ENCODE assay signal across 10 cellular contexts in genomic region chr11:2826679-2827056, GRCh38. TPM values are rescaled to one million over a fixed set of nuclear protein-coding genes. Genes with fewer than 3 reads are reported as not detected.
A peak's percentile ranks its signal among the peaks of the same experiment; 100 is the strongest.
DNase-seq lines count a peak whose midpoint lies in the region; ATAC-seq and TF ChIP-seq lines count a peak whose summit lies in the region.
"Had no signal": no experiment of that assay in that cellular context is flagged by ENCODE, and none has a peak within 500 bp of the region (broad histone marks: within the 10 kb centered on the region; RNA-seq: fewer than 3 reads in every experiment).

No MANE protein-coding gene starts in this region.

- H3K4me3 ChIP-seq in esophagus (ENCODE audit: low read depth in 1 of 2, low read length in 2 of 2) (no peak overlapping the region), uterus (no peak overlapping the region)

- POLR2A ChIA-PET in activated CD8-positive, alpha-beta T cell treated with anti-CD3 and anti-CD28 coated beads, Interleukin-2, amount 10 ng/mL, durations not matched to agents 7 days and 5 days (lab: Charles Lee): no interaction called here
- POLR2A ChIA-PET in activated CD8-positive, alpha-beta T cell treated with anti-CD3 and anti-CD28 coated beads for 36 hours (lab: Charles Lee): no interaction called here
- POLR2A ChIA-PET in HEK293T (lab: Yijun Ruan, JAX): no interaction called here

- peaks cover 25% of the 10 kb centered on the region for H3K9me3 Mint-ChIP-seq in activated CD8-positive, alpha-beta T cell treated with anti-CD3 and anti-CD28 coated beads, Interleukin-2, amount 10 ng/mL, durations not matched to agents 7 days and 5 days (ENCODE audit: insufficient read depth)
- H3K9me3 Mint-ChIP-seq in activated CD8-positive, alpha-beta T cell treated with anti-CD3 and anti-CD28 coated beads for 36 hours: peaks cover 39% of the 10 kb centered on the region
- H3K9me3 Mint-ChIP-seq in nephron progenitor cell: peaks cover 56% of the 10 kb centered on the region

- peaks cover 0 to 11% of the 10 kb centered on the region in 2 donors for H3K9me3 ChIP-seq in esophagus (ENCODE audit: control insufficient read depth in 2 of 2, insufficient read depth in 1 of 2, low read depth in 1 of 2, low read length in 1 of 2)
- peaks cover 0 to 10% of the 10 kb centered on the region in 2 donors for H3K9me3 ChIP-seq in uterus

- H3K36me3 ChIP-seq in esophagus (ENCODE audit: control insufficient read depth in 2 of 2, insufficient read depth in 2 of 2, low read length in 1 of 2): no peaks in the 10 kb centered on the region
- no peaks in the 10 kb centered on the region for H3K36me3 ChIP-seq in uterus

- peaks cover 10% of the 10 kb centered on the region for H3K36me3 Mint-ChIP-seq in activated CD8-positive, alpha-beta T cell treated with anti-CD3 and anti-CD28 coated beads, Interleukin-2, amount 10 ng/mL, durations not matched to agents 7 days and 5 days (ENCODE audit: low read depth)
- H3K36me3 Mint-ChIP-seq in activated CD8-positive, alpha-beta T cell treated with anti-CD3 and anti-CD28 coated beads for 36 hours (ENCODE audit: low read depth): peaks cover 29% of the 10 kb centered on the region
- H3K36me3 Mint-ChIP-seq in nephron progenitor cell (ENCODE audit: low read depth): peaks cover 35% of the 10 kb centered on the region

- no peak for DNase-seq in activated CD8-positive, alpha-beta T cell treated with anti-CD3 and anti-CD28 coated beads, Interleukin-2, amount 10 ng/mL, durations not matched to agents 7 days and 5 days
- no peak for DNase-seq in activated CD8-positive, alpha-beta T cell treated with anti-CD3 and anti-CD28 coated beads for 36 hours
- DNase-seq in nephron progenitor cell (no peak), uterus (no peak), HEK293T (ENCODE audit: extremely low spot score) (no peak)
- no peak for DNase-seq in activated CD4-positive, alpha-beta T cell treated with anti-CD3 and anti-CD28 coated beads for 4 hours
- DNase-seq: NCI-H146, occipital lobe had no signal

- no peak overlapping the region for H3K27ac Mint-ChIP-seq in activated CD8-positive, alpha-beta T cell treated with anti-CD3 and anti-CD28 coated beads, Interleukin-2, amount 10 ng/mL, durations not matched to agents 7 days and 5 days
- H3K27ac Mint-ChIP-seq in activated CD8-positive, alpha-beta T cell treated with anti-CD3 and anti-CD28 coated beads for 36 hours: no peak overlapping the region
- H3K27ac Mint-ChIP-seq in nephron progenitor cell: peak overlapping the region; percentile 85

- H3K4me1 ChIP-seq in esophagus (ENCODE audit: control insufficient read depth in 2 of 2, insufficient read depth in 2 of 2, low read length in 1 of 2) (peaks cover 7 to 11% of the 10 kb centered on the region in 2 donors), uterus (peaks cover 0 to 22% of the 10 kb centered on the region in 2 donors)

- CTCF ChIA-PET in activated CD8-positive, alpha-beta T cell treated with anti-CD3 and anti-CD28 coated beads, Interleukin-2, amount 10 ng/mL, durations not matched to agents 7 days and 5 days (lab: Charles Lee): no interaction called here
- CTCF ChIA-PET in activated CD8-positive, alpha-beta T cell treated with anti-CD3 and anti-CD28 coated beads for 36 hours (lab: Charles Lee): no interaction called here
- CTCF ChIA-PET in HEK293T (lab: Yijun Ruan, JAX): no interaction called here

- 44 to 54% methylated on average over 4 of the region's 4 CpGs for WGBS in esophagus, 2 donors

- TF ChIP-seq CTCF in activated CD8-positive, alpha-beta T cell treated with anti-CD3 and anti-CD28 coated beads for 36 hours (IDR thresholded peaks at IDR 0.05): no peak
- TF ChIP-seq CTCF in nephron progenitor cell (IDR thresholded peaks at IDR 0.05) (no peak), uterus (IDR thresholded peaks at IDR 0.05) (no peak)

- peaks cover 8% of the 10 kb centered on the region for H3K4me1 Mint-ChIP-seq in activated CD8-positive, alpha-beta T cell treated with anti-CD3 and anti-CD28 coated beads, Interleukin-2, amount 10 ng/mL, durations not matched to agents 7 days and 5 days (ENCODE audit: low read depth)
- peaks cover 6% of the 10 kb centered on the region for H3K4me1 Mint-ChIP-seq in activated CD8-positive, alpha-beta T cell treated with anti-CD3 and anti-CD28 coated beads for 36 hours (ENCODE audit: low read depth)
- H3K4me1 Mint-ChIP-seq in nephron progenitor cell: peaks cover 31% of the 10 kb centered on the region

- ATAC-seq in activated CD8-positive, alpha-beta T cell treated with anti-CD3 and anti-CD28 coated beads, Interleukin-2, amount 10 ng/mL, durations not matched to agents 7 days and 5 days: peak; percentile 39
- ATAC-seq in activated CD8-positive, alpha-beta T cell treated with anti-CD3 and anti-CD28 coated beads for 36 hours: no peak
- no peak for ATAC-seq in HG02970 (IDR thresholded peaks at IDR 0.05; ENCODE audit: low FRiP score, unreplicated experiment)

- TF ChIP-seq POLR2A in uterus (IDR thresholded peaks at IDR 0.05): no peak

- intact Hi-C loops in activated CD8-positive, alpha-beta T cell treated with anti-CD3 and anti-CD28 coated beads for 36 hours (cut with micrococcal nuclease): no loop called here
- intact Hi-C loops in uterus (cut with DNase I; ENCODE audit: low total_unique reads): no loop called here

- no peaks in the 10 kb centered on the region for H3K27me3 ChIP-seq in esophagus (ENCODE audit: control insufficient read depth in 1 of 2, insufficient read depth in 2 of 2, low read length in 2 of 2)
- no peaks in the 10 kb centered on the region for H3K27me3 ChIP-seq in uterus

- H3K27ac ChIP-seq in esophagus (ENCODE audit: low read depth in 2 of 2, low read length in 1 of 2): peak overlapping the region; percentile 74 to 89
- peak overlapping the region; percentile 87 to 93 for H3K27ac ChIP-seq in uterus

- no peak overlapping the region for H3K4me3 Mint-ChIP-seq in activated CD8-positive, alpha-beta T cell treated with anti-CD3 and anti-CD28 coated beads, Interleukin-2, amount 10 ng/mL, durations not matched to agents 7 days and 5 days
- no peak overlapping the region for H3K4me3 Mint-ChIP-seq in activated CD8-positive, alpha-beta T cell treated with anti-CD3 and anti-CD28 coated beads for 36 hours
- no peak overlapping the region for H3K4me3 Mint-ChIP-seq in nephron progenitor cell

- H3K27me3 Mint-ChIP-seq in activated CD8-positive, alpha-beta T cell treated with anti-CD3 and anti-CD28 coated beads, Interleukin-2, amount 10 ng/mL, durations not matched to agents 7 days and 5 days (ENCODE audit: low read depth): peaks cover 2% of the 10 kb centered on the region
- H3K27me3 Mint-ChIP-seq in activated CD8-positive, alpha-beta T cell treated with anti-CD3 and anti-CD28 coated beads for 36 hours: no peaks in the 10 kb centered on the region
- H3K27me3 Mint-ChIP-seq in nephron progenitor cell (ENCODE audit: low read depth, poor library complexity): peaks cover 16% of the 10 kb centered on the region

TF ChIP-seq in HEK293T, 16 proteins besides CTCF, POLR2A, EP300 and RAD21:
- TF ChIP-seq FOXK2 (IDR thresholded peaks at IDR 0.05) (no peak), ELF4 (IDR thresholded peaks at IDR 0.05) (no peak), BHLHE40 (IDR thresholded peaks at IDR 0.05; ENCODE audit: borderline replicate concordance) (no peak), CTBP1 (IDR thresholded peaks at IDR 0.05; ENCODE audit: borderline replicate concordance) (no peak), TARDBP (IDR thresholded peaks at IDR 0.05) (no peak), PKNOX1 (IDR thresholded peaks at IDR 0.05) (no peak), LEF1 (IDR thresholded peaks at IDR 0.05; ENCODE audit: borderline replicate concordance) (no peak), SUZ12 (IDR thresholded peaks at IDR 0.05) (no peak), HDGF (IDR thresholded peaks at IDR 0.05; ENCODE audit: borderline replicate concordance) (no peak), ARNT (IDR thresholded peaks at IDR 0.05) (no peak), L3MBTL2 (conservative IDR thresholded peaks at IDR 0.05) (no peak), NFRKB (IDR thresholded peaks at IDR 0.05) (no peak), ZNF384 (IDR thresholded peaks at IDR 0.05) (no peak)

RNA-seq across cellular contexts. Expression of gene CDKN1C, which starts 58.9 kb away (rescaled TPM):
- total RNA-seq in activated CD8-positive, alpha-beta T cell treated with anti-CD3 and anti-CD28 coated beads, Interleukin-2, amount 10 ng/mL, durations not matched to agents 7 days and 5 days: under 1 TPM; 0.21 to 0.32 TPM
- 1 to 10 TPM; 1.6 TPM for total RNA-seq in activated CD8-positive, alpha-beta T cell treated with anti-CD3 and anti-CD28 coated beads for 36 hours
- 10 to 100 TPM; 12.1 to 27.5 TPM for polyA plus RNA-seq in esophagus
- 100 to 1,000 TPM in 1 of 4 donors, 10 to 100 TPM in 3; 42.0 to 213 (median 71.7) TPM for total RNA-seq in uterus

Comparison
In these comparisons a context has a peak if more than half of its experiments do, and no peak if none do; other contexts are left out.
1. RNA of gene CDKN1C, which starts 58.9 kb away (total RNA-seq): 42.0 to 213 TPM in uterus; 1.6 TPM in activated CD8-positive, alpha-beta T cell treated with anti-CD3 and anti-CD28 coated beads for 36 hours and 0.21 to 0.32 TPM in activated CD8-positive, alpha-beta T cell treated with anti-CD3 and anti-CD28 coated beads, Interleukin-2, amount 10 ng/mL, durations not matched to agents 7 days and 5 days; every median in the first group is over 10 times any median in the second.